ENCODE assay signal across 1 cellular context in genomic region chr4:76949293-76950051, GRCh38.
TF ChIP-seq lines count a peak whose summit lies in the region.

Gene SEPTIN11, plus strand, starts transcription at chr4:76949752. Its CDS starts 152 bp downstream, at chr4:76949904.

TF ChIP-seq in GM12878, 131 proteins besides CTCF, POLR2A, EP300 and RAD21 (continued from another document):
- TF ChIP-seq, protein P1, sequence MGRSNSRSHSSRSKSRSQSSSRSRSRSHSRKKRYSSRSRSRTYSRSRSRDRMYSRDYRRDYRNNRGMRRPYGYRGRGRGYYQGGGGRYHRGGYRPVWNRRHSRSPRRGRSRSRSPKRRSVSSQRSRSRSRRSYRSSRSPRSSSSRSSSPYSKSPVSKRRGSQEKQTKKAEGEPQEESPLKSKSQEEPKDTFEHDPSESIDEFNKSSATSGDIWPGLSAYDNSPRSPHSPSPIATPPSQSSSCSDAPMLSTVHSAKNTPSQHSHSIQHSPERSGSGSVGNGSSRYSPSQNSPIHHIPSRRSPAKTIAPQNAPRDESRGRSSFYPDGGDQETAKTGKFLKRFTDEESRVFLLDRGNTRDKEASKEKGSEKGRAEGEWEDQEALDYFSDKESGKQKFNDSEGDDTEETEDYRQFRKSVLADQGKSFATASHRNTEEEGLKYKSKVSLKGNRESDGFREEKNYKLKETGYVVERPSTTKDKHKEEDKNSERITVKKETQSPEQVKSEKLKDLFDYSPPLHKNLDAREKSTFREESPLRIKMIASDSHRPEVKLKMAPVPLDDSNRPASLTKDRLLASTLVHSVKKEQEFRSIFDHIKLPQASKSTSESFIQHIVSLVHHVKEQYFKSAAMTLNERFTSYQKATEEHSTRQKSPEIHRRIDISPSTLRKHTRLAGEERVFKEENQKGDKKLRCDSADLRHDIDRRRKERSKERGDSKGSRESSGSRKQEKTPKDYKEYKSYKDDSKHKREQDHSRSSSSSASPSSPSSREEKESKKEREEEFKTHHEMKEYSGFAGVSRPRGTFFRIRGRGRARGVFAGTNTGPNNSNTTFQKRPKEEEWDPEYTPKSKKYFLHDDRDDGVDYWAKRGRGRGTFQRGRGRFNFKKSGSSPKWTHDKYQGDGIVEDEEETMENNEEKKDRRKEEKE (IDR thresholded peaks at IDR 0.05), result peak; percentile 61
- TF ChIP-seq LARP7 (IDR thresholded peaks at IDR 0.05) (peak; percentile 73; the same call in 1 of the 2 replicates), BACH1 (IDR thresholded peaks at IDR 0.05; ENCODE audit: borderline replicate concordance) (peak; percentile 77), YY1 (IDR thresholded peaks at IDR 0.05; ENCODE audit: low read depth, low read length) (peak; percentile 94), POU2F2 (IDR thresholded peaks at IDR 0.05; ENCODE audit: borderline replicate concordance, low read depth, low read length) (peak; percentile 79; the same call in 1 of the 3 replicates), POLR2AphosphoS5 (IDR thresholded peaks at IDR 0.05; ENCODE audit: low read length) (peak; percentile 96), SMAD5 (IDR thresholded peaks at IDR 0.05; ENCODE audit: low read depth) (peak; percentile 83), SIN3A (IDR thresholded peaks at IDR 0.05; ENCODE audit: low read depth, low read length) (0 out of 2 replicates have a peak, but pooled peaks have one; percentile 28), TCF12 (IDR thresholded peaks at IDR 0.05; ENCODE audit: low read depth, low read length) (peak; percentile 53; the same call in 1 of the 2 replicates), TCF3 (IDR thresholded peaks at IDR 0.05; ENCODE audit: borderline replicate concordance, insufficient read depth, low read depth, low read length) (peak; percentile 95), ZNF687 (IDR thresholded peaks at IDR 0.05) (peak; percentile 62), NRF1 (conservative IDR thresholded peaks at IDR 0.05; ENCODE audit: low read depth, low read length) (peak; percentile 23; the same call in 1 of the 2 replicates), GATAD2B (conservative IDR thresholded peaks at IDR 0.05; ENCODE audit: low read depth) (peak; percentile 7; the same call in 1 of the 2 replicates), ZBED1 (IDR thresholded peaks at IDR 0.05; ENCODE audit: borderline replicate concordance) (0 out of 2 replicates have a peak, but pooled peaks have one; percentile 11), RFX5 (IDR thresholded peaks at IDR 0.05; ENCODE audit: low read depth, low read length) (no peak), MXI1 (IDR thresholded peaks at IDR 0.05; ENCODE audit: low read depth, low read length) (peak; percentile 51; the same call in 1 of the 2 replicates), PML (IDR thresholded peaks at IDR 0.05; ENCODE audit: low read length) (peak; percentile 90), USF2 (IDR thresholded peaks at IDR 0.05; ENCODE audit: borderline replicate concordance, low read depth, low read length) (no peak), JUND (IDR thresholded peaks at IDR 0.05; ENCODE audit: low read depth, low read length) (peak; percentile 94), SRF (IDR thresholded peaks at IDR 0.05; ENCODE audit: low read depth in 2 of 2, low read length in 2 of 2) (0 out of 4 replicates have a peak, but pooled peaks have one; percentile 7 to 14), IKZF2 (IDR thresholded peaks at IDR 0.05) (peak in 1 of 2 experiments; percentile 6; a peak in 1 of 4 replicates), SREBF1 (IDR thresholded peaks at IDR 0.05; ENCODE audit: low read length) (peak; percentile 82), TAF1 (IDR thresholded peaks at IDR 0.05; ENCODE audit: borderline replicate concordance, low read depth, low read length) (peak; percentile 97), SMARCA5 (IDR thresholded peaks at IDR 0.05) (peak; percentile 30; the same call in 1 of the 2 replicates), RB1 (IDR thresholded peaks at IDR 0.05; ENCODE audit: borderline replicate concordance) (peak; percentile 19; the same call in 1 of the 2 replicates), FOXK2 (IDR thresholded peaks at IDR 0.05) (peak; percentile 92), PRDM15 (CRISPR knock-in tag; IDR thresholded peaks at IDR 0.05) (no peak), CHD1 (IDR thresholded peaks at IDR 0.05; ENCODE audit: low read depth, low read length) (peak; percentile 96), RAD51 (IDR thresholded peaks at IDR 0.05) (no peak), POLR2AphosphoS2 (IDR thresholded peaks at IDR 0.05; ENCODE audit: low read depth, low read length) (peak; percentile 76; the same call in 1 of the 2 replicates), KLF5 (IDR thresholded peaks at IDR 0.05; ENCODE audit: partially characterized antibody) (peak; percentile 45)
- TF ChIP-seq, protein P2, sequence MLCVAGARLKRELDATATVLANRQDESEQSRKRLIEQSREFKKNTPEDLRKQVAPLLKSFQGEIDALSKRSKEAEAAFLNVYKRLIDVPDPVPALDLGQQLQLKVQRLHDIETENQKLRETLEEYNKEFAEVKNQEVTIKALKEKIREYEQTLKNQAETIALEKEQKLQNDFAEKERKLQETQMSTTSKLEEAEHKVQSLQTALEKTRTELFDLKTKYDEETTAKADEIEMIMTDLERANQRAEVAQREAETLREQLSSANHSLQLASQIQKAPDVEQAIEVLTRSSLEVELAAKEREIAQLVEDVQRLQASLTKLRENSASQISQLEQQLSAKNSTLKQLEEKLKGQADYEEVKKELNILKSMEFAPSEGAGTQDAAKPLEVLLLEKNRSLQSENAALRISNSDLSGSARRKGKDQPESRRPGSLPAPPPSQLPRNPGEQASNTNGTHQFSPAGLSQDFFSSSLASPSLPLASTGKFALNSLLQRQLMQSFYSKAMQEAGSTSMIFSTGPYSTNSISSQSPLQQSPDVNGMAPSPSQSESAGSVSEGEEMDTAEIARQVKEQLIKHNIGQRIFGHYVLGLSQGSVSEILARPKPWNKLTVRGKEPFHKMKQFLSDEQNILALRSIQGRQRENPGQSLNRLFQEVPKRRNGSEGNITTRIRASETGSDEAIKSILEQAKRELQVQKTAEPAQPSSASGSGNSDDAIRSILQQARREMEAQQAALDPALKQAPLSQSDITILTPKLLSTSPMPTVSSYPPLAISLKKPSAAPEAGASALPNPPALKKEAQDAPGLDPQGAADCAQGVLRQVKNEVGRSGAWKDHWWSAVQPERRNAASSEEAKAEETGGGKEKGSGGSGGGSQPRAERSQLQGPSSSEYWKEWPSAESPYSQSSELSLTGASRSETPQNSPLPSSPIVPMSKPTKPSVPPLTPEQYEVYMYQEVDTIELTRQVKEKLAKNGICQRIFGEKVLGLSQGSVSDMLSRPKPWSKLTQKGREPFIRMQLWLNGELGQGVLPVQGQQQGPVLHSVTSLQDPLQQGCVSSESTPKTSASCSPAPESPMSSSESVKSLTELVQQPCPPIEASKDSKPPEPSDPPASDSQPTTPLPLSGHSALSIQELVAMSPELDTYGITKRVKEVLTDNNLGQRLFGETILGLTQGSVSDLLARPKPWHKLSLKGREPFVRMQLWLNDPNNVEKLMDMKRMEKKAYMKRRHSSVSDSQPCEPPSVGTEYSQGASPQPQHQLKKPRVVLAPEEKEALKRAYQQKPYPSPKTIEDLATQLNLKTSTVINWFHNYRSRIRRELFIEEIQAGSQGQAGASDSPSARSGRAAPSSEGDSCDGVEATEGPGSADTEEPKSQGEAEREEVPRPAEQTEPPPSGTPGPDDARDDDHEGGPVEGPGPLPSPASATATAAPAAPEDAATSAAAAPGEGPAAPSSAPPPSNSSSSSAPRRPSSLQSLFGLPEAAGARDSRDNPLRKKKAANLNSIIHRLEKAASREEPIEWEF (IDR thresholded peaks at IDR 0.05; ENCODE audit: insufficient replicate concordance, low read depth, low read length), result no peak
